Comparison of ENCODE assay signal across 1 cellular context in the genomic region with DNA sequence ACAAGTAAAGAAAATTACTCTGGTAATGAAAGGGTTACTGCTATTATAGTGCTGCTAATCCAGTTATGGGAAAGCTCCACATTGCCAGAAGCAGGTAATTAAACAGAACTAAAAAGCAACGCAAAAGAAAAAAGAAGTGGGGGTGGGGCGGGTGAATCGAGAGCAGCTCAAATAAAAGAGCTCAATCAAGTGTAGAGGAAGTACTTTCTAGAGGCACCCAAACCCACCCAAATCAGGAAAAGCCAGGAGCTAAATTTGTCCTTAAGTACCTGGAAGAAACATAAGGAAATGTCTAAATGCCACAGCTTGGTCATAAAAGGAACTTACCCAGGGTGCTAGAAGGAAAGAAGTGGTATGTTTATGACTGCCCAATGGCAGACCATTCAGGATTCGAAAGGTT.
TF ChIP-seq lines count a peak whose summit lies in the region.

No MANE protein-coding gene starts in this region.

TF ChIP-seq in K562, 482 proteins besides CTCF, POLR2A, EP300 and RAD21 (continued from another document):
- TF ChIP-seq ZNF583 (CRISPR knock-in tag; IDR thresholded peaks at IDR 0.05) (0 out of 2 replicates have a peak, but pooled peaks have one; percentile 42), GTF2A2 (tag; IDR thresholded peaks at IDR 0.05) (peak; percentile 53; the same call in 1 of the 2 replicates), HDAC2 (IDR thresholded peaks at IDR 0.05) (no peak), NR2C1 (IDR thresholded peaks at IDR 0.05) (no peak), NR2C1 (tag; IDR thresholded peaks at IDR 0.05) (0 out of 2 replicates have a peak, but pooled peaks have one; percentile 10), ESRRB (CRISPR knock-in tag; IDR thresholded peaks at IDR 0.05; ENCODE audit: borderline replicate concordance) (no peak), DMBX1 (CRISPR knock-in tag; IDR thresholded peaks at IDR 0.05; ENCODE audit: borderline replicate concordance) (peak; percentile 39; the same call in 1 of the 2 replicates)
